In the genomic region with DNA sequence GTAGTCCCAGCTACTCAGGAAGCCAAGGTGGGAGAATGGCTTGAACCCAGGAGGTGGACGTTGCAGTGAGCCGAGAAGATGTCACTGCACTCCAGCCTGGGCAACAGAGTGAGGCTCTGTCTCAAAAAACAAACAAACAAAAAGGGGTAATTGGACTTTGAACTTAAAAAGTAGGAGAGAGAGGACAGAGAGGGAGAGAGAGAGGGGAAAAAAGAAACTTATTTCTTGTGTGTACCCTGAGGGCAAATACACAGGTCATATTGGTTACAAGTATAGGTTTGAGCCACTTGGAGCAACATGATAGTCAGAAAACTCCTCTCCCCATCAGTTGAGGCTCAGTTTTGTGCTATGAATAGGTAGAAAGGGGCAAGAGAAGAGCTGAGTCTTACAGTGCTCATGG, we compare ENCODE assay signal across 9 cellular contexts.
"Had no signal": no experiment of that assay in that cellular context is flagged by ENCODE, and none has a peak within 500 bp of the region (broad histone marks: within the 10 kb centered on the region; RNA-seq: fewer than 3 reads in every experiment).

No MANE protein-coding gene starts in this region.

- H3K27ac ChIP-seq: GM23248, HL-60 had no signal

- ATAC-seq: HCT116 had no signal

- H3K4me1 ChIP-seq: HAP-1 had no signal

- H3K36me3 ChIP-seq: HAP-1 had no signal

- H2AFZ ChIP-seq: GM23248 had no signal

- DNase-seq: GM23248, GOT3, H7, HFFc6, IMR-90, KBM-7 had no signal

- H3K27ac Mint-ChIP-seq: HFFc6 had no signal

- H3K4me3 ChIP-seq: GM23248, HAP-1 had no signal

- H3K9me3 Mint-ChIP-seq: HFFc6 had no signal

- H3K9ac ChIP-seq: GM23248 had no signal

- H3K9me3 ChIP-seq: HAP-1 had no signal

- H3K4me3 Mint-ChIP-seq: HFFc6 had no signal
